17 cellular contexts compared by ENCODE assay signal in genomic region chr15:29105151-29105785, GRCh38.
DNase-seq lines count a peak whose midpoint lies in the region; ATAC-seq and TF ChIP-seq lines count a peak whose summit lies in the region.
"Had no signal": no experiment of that assay in that cellular context is flagged by ENCODE, and none has a peak within 500 bp of the region (broad histone marks: within the 10 kb centered on the region; RNA-seq: fewer than 3 reads in every experiment).

No MANE protein-coding gene starts in this region.

- H4K20me1 ChIP-seq in hepatocyte (ENCODE audit: insufficient read depth, poor library complexity, severe bottlenecking) = no peaks in the 10 kb centered on the region

- CTCF ChIA-PET in A673 (lab: Charles Lee) = no interaction called here

- peak overlapping the region; percentile 19 for H2BK5ac ChIP-seq in neuronal stem cell (ENCODE audit: low read length)

- no peak overlapping the region for H2BK12ac ChIP-seq in neuronal stem cell (ENCODE audit: low read length)

- BruUV-seq in A673 (replicated peaks; lab: Mats Ljungman, UMichigan) = no TSS peak

- WGBS in neuronal stem cell (ENCODE audit: extremely low coverage in 2 of 2, insufficient read length in 2 of 2, insufficient replicate concordance in 1 of 2), 2 donors = no CpG with 5 or more reads among the region's 21 CpGs
- 89% methylated on average over 21 of the region's 21 CpGs for WGBS in hepatocyte (ENCODE audit: low lambda C conversion rate, missing lambda C conversion rate)

- H3K9ac ChIP-seq in neuronal stem cell (ENCODE audit: low read depth, low read length, poor library complexity) = peak overlapping the region; percentile 32
- H3K9ac ChIP-seq: KMS-11 had no signal

- POLR2A ChIA-PET in A673 (lab: Charles Lee; ENCODE audit: low non-redundant PET) = interaction anchor here (0.5 kb wide), 1 partner anchor 461 kb away, joined by 4 read pairs; no protein-coding TSS in a partner anchor

- TF ChIP-seq CTCF in A673 (conservative IDR thresholded peaks at IDR 0.05; ENCODE audit: low read depth, low read length) (no peak), RWPE2 (IDR thresholded peaks at IDR 0.05; ENCODE audit: poor library complexity, severe bottlenecking) (no peak), hepatocyte (IDR thresholded peaks at IDR 0.05; ENCODE audit: poor library complexity) (no peak), vagina (IDR thresholded peaks at IDR 0.05) (no peak)

- H3K14ac ChIP-seq in neuronal stem cell (ENCODE audit: low read length) = no peak overlapping the region

- H3K4me3 ChIP-seq in A673 (ENCODE audit: low read depth, low read length, poor library complexity, severe bottlenecking) (no peak overlapping the region), RWPE2 (ENCODE audit: severe bottlenecking) (no peak overlapping the region), neuronal stem cell (ENCODE audit: low read length in 2 of 2) (no peak overlapping the region), hepatocyte (no peak overlapping the region), vagina (no peak overlapping the region)
- H3K4me3 ChIP-seq: PC-9, SJSA1 had no signal

- peaks cover 7% of the 10 kb centered on the region for H3K79me1 ChIP-seq in neuronal stem cell (ENCODE audit: low read depth, low read length)

- H3K36me3 ChIP-seq in A673 (ENCODE audit: insufficient read depth, low read length, poor library complexity, severe bottlenecking) (no peaks in the 10 kb centered on the region), RWPE2 (ENCODE audit: low read depth) (peaks cover 4% of the 10 kb centered on the region; the same call in 1 of the 2 replicates), neuronal stem cell (replicated peaks in 1 of 2; ENCODE audit: control insufficient read depth in 2 of 2, insufficient read depth in 2 of 2, low read length in 2 of 2) (peaks cover 21 to 82% of the 10 kb centered on the region in 2 donors), hepatocyte (replicated peaks; ENCODE audit: insufficient read depth, low read depth) (no peaks in the 10 kb centered on the region), vagina (no peaks in the 10 kb centered on the region)

- H2AFZ ChIP-seq in neuronal stem cell (ENCODE audit: low read length) = no peak overlapping the region
- H2AFZ ChIP-seq in hepatocyte = no peak overlapping the region
- H2AFZ ChIP-seq: PC-9 had no signal

- H3K4me1 ChIP-seq in A673 (ENCODE audit: insufficient read depth, low read length, poor library complexity, severe bottlenecking) (peaks cover 18% of the 10 kb centered on the region), RWPE2 (ENCODE audit: insufficient read depth, poor library complexity, severe bottlenecking) (no peaks in the 10 kb centered on the region), neuronal stem cell (ENCODE audit: control insufficient read depth in 2 of 2, insufficient read depth in 1 of 2, low read depth in 1 of 2, low read length in 2 of 2) (peaks cover 0 to 9% of the 10 kb centered on the region in 2 donors), hepatocyte (ENCODE audit: insufficient read depth) (no peaks in the 10 kb centered on the region), vagina (peaks cover 7% of the 10 kb centered on the region)
- H3K4me1 ChIP-seq: SJSA1 had no signal

- H3K4me2 ChIP-seq in neuronal stem cell (ENCODE audit: insufficient read depth, low read length, poor library complexity, severe bottlenecking) (no peak overlapping the region), hepatocyte (no peak overlapping the region)
- H3K4me2 ChIP-seq: KMS-11, PC-9 had no signal

- TF ChIP-seq POLR2A in vagina (IDR thresholded peaks at IDR 0.05) = no peak
- TF ChIP-seq POLR2A in GM18505 (IDR thresholded peaks at IDR 0.05; ENCODE audit: borderline replicate concordance, extremely low read depth, insufficient read depth, insufficient read length) = no peak

- H3K9me2 ChIP-seq in hepatocyte (replicated peaks; ENCODE audit: insufficient read depth) = no peaks in the 10 kb centered on the region

- no peak overlapping the region for H3K4ac ChIP-seq in neuronal stem cell (ENCODE audit: low read length)

- H3K23ac ChIP-seq in neuronal stem cell (ENCODE audit: low read depth, low read length, poor library complexity) = no peak overlapping the region

- H3K9me3 ChIP-seq in A673 (ENCODE audit: low read depth, low read length, poor library complexity, severe bottlenecking) (no peaks in the 10 kb centered on the region), RWPE2 (ENCODE audit: severe bottlenecking) (no peaks in the 10 kb centered on the region), neuronal stem cell (replicated peaks in 1 of 2; ENCODE audit: control insufficient read depth in 2 of 2, insufficient read depth in 1 of 2, low read depth in 1 of 2, low read length in 2 of 2) (no peaks in the 10 kb centered on the region), hepatocyte (ENCODE audit: low read depth) (no peaks in the 10 kb centered on the region), vagina (no peaks in the 10 kb centered on the region)
- H3K9me3 ChIP-seq: SJSA1 had no signal

- no peak overlapping the region for H4K8ac ChIP-seq in neuronal stem cell (ENCODE audit: low read depth, low read length)

- no peak overlapping the region for H4K91ac ChIP-seq in neuronal stem cell (ENCODE audit: low read depth, low read length, poor library complexity)

- H2BK120ac ChIP-seq in neuronal stem cell (ENCODE audit: low read depth, low read length) = no peak overlapping the region

- no peak for ATAC-seq in RWPE2 (ENCODE audit: low read depth)
- no peak for ATAC-seq in GM18505 (IDR thresholded peaks at IDR 0.05; ENCODE audit: unreplicated experiment)

- H3K79me2 ChIP-seq in hepatocyte = no peaks in the 10 kb centered on the region

- DNase-seq in A673 (ENCODE audit: low spot score) (peak; percentile 55), RWPE2 (ENCODE audit: low spot score) (peak; percentile 62), islet precursor cell (peak; percentile 72), neuronal stem cell (ENCODE audit: low spot score) (no peak), hepatocyte (ENCODE audit: low spot score) (no peak), vagina (ENCODE audit: extremely low spot score in 2 of 2) (no peak)
- DNase-seq: ACHN, DMS79, MV-4-11, NCI-H187, NCI-H2107, NCI-H345, NCI-H524 treated with DMSO at 0.1 percent for 48 hours, PC-9 had no signal

- H3K18ac ChIP-seq in neuronal stem cell (ENCODE audit: low read length) = no peak overlapping the region

- no peaks in the 10 kb centered on the region for H3K27me3 ChIP-seq in A673 (replicated peaks; ENCODE audit: insufficient read depth, low read depth, low read length, poor library complexity)
- no peaks in the 10 kb centered on the region for H3K27me3 ChIP-seq in RWPE2 (ENCODE audit: insufficient read depth, poor library complexity, severe bottlenecking)
- H3K27me3 ChIP-seq in neuronal stem cell (ENCODE audit: control insufficient read depth in 3 of 3, insufficient read depth in 3 of 3, low read depth in 1 of 3, low read length in 3 of 3) = no peaks in the 10 kb centered on the region
- no peaks in the 10 kb centered on the region for H3K27me3 ChIP-seq in hepatocyte
- H3K27me3 ChIP-seq in vagina = no peaks in the 10 kb centered on the region
- H3K27me3 ChIP-seq: SJSA1 had no signal

- H2AK5ac ChIP-seq in neuronal stem cell (ENCODE audit: low read depth, low read length) = no peak overlapping the region

- intact Hi-C loops in A673 (cut with micrococcal nuclease; ENCODE audit: unreplicated experiment) = no loop called here
- intact Hi-C loops in vagina (cut with DNase I) = no loop called here

- H3K27ac ChIP-seq in A673 (ENCODE audit: low read depth, low read length, poor library complexity, severe bottlenecking) = no peak overlapping the region
- H3K27ac ChIP-seq in RWPE2 (ENCODE audit: poor library complexity, severe bottlenecking) = no peak overlapping the region
- H3K27ac ChIP-seq in neuronal stem cell (replicated peaks; ENCODE audit: low read length) = no peak overlapping the region
- no peak overlapping the region for H3K27ac ChIP-seq in hepatocyte
- no peak overlapping the region for H3K27ac ChIP-seq in vagina
- H3K27ac ChIP-seq: KMS-11, PC-9, SJSA1 had no signal

- H2BK15ac ChIP-seq in neuronal stem cell (ENCODE audit: low read length) = peak overlapping the region; percentile 15

Comparison
In these comparisons a context has a peak if more than half of its experiments do, and no peak if none do; other contexts are left out.
1. DNase-seq: peak in A673 (single experiment), RWPE2 (single experiment) and islet precursor cell (single experiment); none in neuronal stem cell (single experiment), hepatocyte (single experiment) and vagina (0 of 2).